In the genomic region with DNA sequence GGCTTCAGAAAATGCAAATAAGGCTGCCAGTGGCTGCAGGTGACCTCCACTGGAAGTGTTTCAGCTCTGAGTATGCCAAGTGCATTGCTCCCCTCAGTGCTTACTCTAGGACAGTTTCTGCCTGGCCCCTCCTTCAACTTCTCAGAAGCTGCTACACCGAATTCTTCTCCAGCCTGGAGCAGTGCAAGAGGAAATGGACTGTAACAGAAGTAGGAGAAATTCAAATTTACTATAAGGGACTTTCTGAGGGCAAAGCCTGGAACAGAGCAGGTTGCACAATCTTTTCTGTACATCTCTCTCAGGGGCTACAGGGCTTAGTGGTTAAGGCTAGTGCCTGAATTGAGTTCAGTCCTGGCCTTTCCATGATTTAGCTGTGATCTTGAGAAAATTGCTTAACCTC, we compare ENCODE assay signal across 34 cellular contexts.
DNase-seq lines count a peak whose midpoint lies in the region; ATAC-seq, FAIRE-seq and TF ChIP-seq lines count a peak whose summit lies in the region.
"Had no signal": no experiment of that assay in that cellular context is flagged by ENCODE, and none has a peak within 500 bp of the region (broad histone marks: within the 10 kb centered on the region; RNA-seq: fewer than 3 reads in every experiment).

No MANE protein-coding gene starts in this region.

- H3K4me2 ChIP-seq in mammary epithelial cell (ENCODE audit: insufficient read depth, low read depth, low read length) (no peak overlapping the region), HepG2 (ENCODE audit: low read depth, low read length) (no peak overlapping the region)
- H3K4me2 ChIP-seq: KMS-11 had no signal

- no peak overlapping the region for H3K4me3 ChIP-seq in mammary epithelial cell (replicated peaks in 1 of 3; ENCODE audit: insufficient read depth in 1 of 3, low read depth in 2 of 3, low read length in 3 of 3)
- H3K4me3 ChIP-seq in breast epithelium: no peak overlapping the region
- no peak overlapping the region for H3K4me3 ChIP-seq in epithelial cell of proximal tubule (ENCODE audit: low read depth, low read length)
- no peak overlapping the region for H3K4me3 ChIP-seq in HepG2 (replicated peaks in 1 of 3; ENCODE audit: insufficient read depth in 1 of 3, low read depth in 2 of 3, low read length in 3 of 3)
- H3K4me3 ChIP-seq: ascending aorta, cardiac muscle cell, colonic mucosa, SJSA1, suprapubic skin had no signal

- TF ChIP-seq EP300 in HepG2 (IDR thresholded peaks at IDR 0.05; ENCODE audit: low read depth in 2 of 2, low read length in 2 of 2) (no peak), HepG2 (CRISPR knock-in tag; IDR thresholded peaks at IDR 0.05; ENCODE audit: borderline replicate concordance) (no peak)

- H3K9me3 ChIP-seq in mammary epithelial cell (replicated peaks; ENCODE audit: insufficient read depth, low read length) (peaks cover 4% of the 10 kb centered on the region), breast epithelium (peaks cover 0 to 4% of the 10 kb centered on the region in 2 donors), HepG2 (ENCODE audit: low read length) (peaks cover 12% of the 10 kb centered on the region)
- H3K9me3 ChIP-seq: ascending aorta, colonic mucosa, SJSA1, suprapubic skin had no signal

- peak overlapping the region; percentile 17 for H2AFZ ChIP-seq in mammary epithelial cell (ENCODE audit: low read depth, low read length)
- no peak overlapping the region for H2AFZ ChIP-seq in HepG2 (ENCODE audit: low read length)

- no peaks in the 10 kb centered on the region for H3K27me3 ChIP-seq in mammary epithelial cell (ENCODE audit: insufficient read depth, low read length)
- no peaks in the 10 kb centered on the region for H3K27me3 ChIP-seq in breast epithelium
- peaks cover 0 to 7% of the 10 kb centered on the region in 2 experiments; a peak in 2 of 5 replicates for H3K27me3 ChIP-seq in HepG2 (ENCODE audit: control insufficient read depth in 1 of 2, insufficient read depth in 2 of 2, low read length in 2 of 2)
- H3K27me3 ChIP-seq: ascending aorta, cardiac muscle cell, colonic mucosa, SJSA1, suprapubic skin had no signal

- DNase-seq in mammary epithelial cell (no peak), breast epithelium (ENCODE audit: low spot score in 2 of 2) (no peak), epithelial cell of proximal tubule (ENCODE audit: low read depth) (peak; percentile 61), HepG2 (ENCODE audit: low spot score) (no peak), middle frontal gyrus (ENCODE audit: extremely low spot score, low spot score) (no peak), superior temporal gyrus (ENCODE audit: extremely low spot score) (no peak)
- DNase-seq: activated CD4-positive, alpha-beta T cell treated with anti-CD3 and anti-CD28 coated beads for 48 hours; activated effector memory CD4-positive, alpha-beta T cell treated with anti-CD3 and anti-CD28 coated beads, Interleukin-2, amount 50 U/mL, for 16 hours; activated naive CD8-positive, alpha-beta T cell treated with anti-CD3 and anti-CD28 coated beads for 36 hours; activated T-cell treated with anti-CD3 and anti-CD28 coated beads for 4 hours; colonic mucosa; DMS79 treated with DMSO at 0.1 percent for 48 hours; effector CD8-positive, alpha-beta T cell; GDM1; HFFc6; islet precursor cell; MM.1S; NCI-H146; NCI-H345; retina; small intestine; stimulated activated naive CD4-positive, alpha-beta T cell; T-cell had no signal

- intact Hi-C loops in mammary epithelial cell (cut with micrococcal nuclease) (no loop called here), breast epithelium (cut with DNase I; ENCODE audit: low total_unique reads) (loop anchor here (10.0 kb wide), 1 partner anchor 141 kb away; no protein-coding TSS in a partner anchor), HepG2 (cut with micrococcal nuclease; ENCODE audit: unreplicated experiment) (no loop called here)

- TF ChIP-seq POLR2A in breast epithelium (IDR thresholded peaks at IDR 0.05) (no peak), HepG2 (IDR thresholded peaks at IDR 0.05; ENCODE audit: insufficient read depth in 1 of 2, low read depth in 2 of 2, low read length in 2 of 2) (no peak)

- dilution Hi-C loops in mammary epithelial cell (cut with HindIII; ENCODE audit: low sequenced_read_pairs): loop anchor here (25.0 kb wide), 1 partner anchor 119 kb away; no protein-coding TSS in a partner anchor

- H3K27ac ChIP-seq in mammary epithelial cell (ENCODE audit: insufficient read depth, low read depth, low read length): no peak overlapping the region
- no peak overlapping the region for H3K27ac ChIP-seq in breast epithelium
- H3K27ac ChIP-seq in HepG2 (ENCODE audit: extremely low read length, insufficient read depth, low read length): no peak overlapping the region
- H3K27ac ChIP-seq: cardiac muscle cell, colonic mucosa, KMS-11, SJSA1, suprapubic skin had no signal

- no peak for TF ChIP-seq CTCF in mammary epithelial cell (conservative IDR thresholded peaks at IDR 0.05 in 1 of 2, IDR thresholded peaks at IDR 0.05 in 1 of 2; ENCODE audit: extremely low read depth in 1 of 2, insufficient read depth in 1 of 2, low read depth in 1 of 2, low read length in 2 of 2)
- no peak for TF ChIP-seq CTCF in breast epithelium (IDR thresholded peaks at IDR 0.05)
- no peak for TF ChIP-seq CTCF in epithelial cell of proximal tubule (conservative IDR thresholded peaks at IDR 0.05; ENCODE audit: low read depth, low read length)
- no peak for TF ChIP-seq CTCF in HepG2 (CRISPR knock-in tag; IDR thresholded peaks at IDR 0.05)

- POLR2A ChIA-PET in HepG2 (lab: Yijun Ruan, JAX): no interaction called here

- no TSS peak for BruUV-seq in mammary epithelial cell (replicated peaks; lab: Mats Ljungman, UMichigan)
- no TSS peak for BruUV-seq in HepG2 (replicated peaks; lab: Mats Ljungman, UMichigan)

- H3K79me2 ChIP-seq in mammary epithelial cell (ENCODE audit: insufficient read depth, low read length) (no peaks in the 10 kb centered on the region), HepG2 (ENCODE audit: insufficient read depth, low read length) (no peaks in the 10 kb centered on the region)

- ATAC-seq in HepG2 (no peak), HG03175 (IDR thresholded peaks at IDR 0.05; ENCODE audit: unreplicated experiment) (no peak), GM21717 (IDR thresholded peaks at IDR 0.05; ENCODE audit: unreplicated experiment) (no peak)
- ATAC-seq: natural killer cell treated with Interleukin-12 subunit alpha and Interleukin-12 subunit beta and Interleukin-15 and Interleukin-18, amount 100 ng/mL, for 72 hours; T-cell had no signal

- H3K9ac ChIP-seq in mammary epithelial cell (ENCODE audit: insufficient read depth, low read length): no peak overlapping the region
- no peak overlapping the region for H3K9ac ChIP-seq in HepG2 (ENCODE audit: insufficient read depth, low read depth, low read length)
- H3K9ac ChIP-seq: KMS-11 had no signal

- no peak for FAIRE-seq in HepG2 (lab: Jason Lieb, UNC)
- FAIRE-seq: A204.1, H1, HTR-8/SVneo, small intestine had no signal

- H3K4me1 ChIP-seq in mammary epithelial cell (ENCODE audit: insufficient read depth, low read length): peaks cover 39% of the 10 kb centered on the region
- H3K4me1 ChIP-seq in breast epithelium: no peaks in the 10 kb centered on the region
- peaks cover 32% of the 10 kb centered on the region for H3K4me1 ChIP-seq in HepG2 (ENCODE audit: insufficient read depth, low read length)
- H3K4me1 ChIP-seq: colonic mucosa had no signal

- CTCF ChIA-PET in mammary epithelial cell (lab: Charles Lee; ENCODE audit: low non-redundant PET): no interaction called here
- CTCF ChIA-PET in HepG2 (lab: Yijun Ruan, JAX; ENCODE audit: low intra/inter-chr PET ratio, low total read pairs): no interaction called here

- H4K20me1 ChIP-seq in mammary epithelial cell (ENCODE audit: insufficient read depth, low read length) (no peaks in the 10 kb centered on the region), HepG2 (ENCODE audit: insufficient read depth, low read length) (no peaks in the 10 kb centered on the region)

- TF ChIP-seq RAD21 in HepG2 (CRISPR knock-in tag; IDR thresholded peaks at IDR 0.05): no peak

- WGBS in mammary epithelial cell (ENCODE audit: low coverage, missing lambda C conversion rate): 17% methylated on average over 1 of the region's 1 CpG
- WGBS in HepG2 (ENCODE audit: low lambda C conversion rate): 0% methylated on average over 1 of the region's 1 CpG

- in situ Hi-C loops in mammary epithelial cell (cut with MboI; ENCODE audit: low sequenced_read_pairs in 2 of 2): no loop called here
- in situ Hi-C loops in HepG2 (cut with HindIII; ENCODE audit: extremely low pct_ligation_motif_present, low pct_unique_long_range_greater_than_20kb): no loop called here

- no peaks in the 10 kb centered on the region for H3K36me3 ChIP-seq in mammary epithelial cell (ENCODE audit: insufficient read depth, low read length)
- no peaks in the 10 kb centered on the region for H3K36me3 ChIP-seq in breast epithelium
- no peaks in the 10 kb centered on the region for H3K36me3 ChIP-seq in HepG2 (replicated peaks in 1 of 2; ENCODE audit: control insufficient read depth in 1 of 2, insufficient read depth in 2 of 2, low read length in 2 of 2)
- H3K36me3 ChIP-seq: ascending aorta, cardiac muscle cell, colonic mucosa, SJSA1, suprapubic skin had no signal

TF ChIP-seq in HepG2, 621 proteins besides CTCF, POLR2A, EP300 and RAD21:
- TF ChIP-seq PHB2 (IDR thresholded peaks at IDR 0.05; ENCODE audit: partially characterized antibody) (no peak), PRPF4 (IDR thresholded peaks at IDR 0.05; ENCODE audit: low read depth, low read length, poor library complexity, severe bottlenecking) (no peak), CEBPG (CRISPR knock-in tag; IDR thresholded peaks at IDR 0.05) (0 out of 2 replicates have a peak, but pooled peaks have one; percentile 21), KMT2A (CRISPR knock-in tag; IDR thresholded peaks at IDR 0.05) (no peak), HNF4A (CRISPR knock-in tag; IDR thresholded peaks at IDR 0.05) (no peak), ZNF841 (CRISPR knock-in tag; IDR thresholded peaks at IDR 0.05; ENCODE audit: borderline replicate concordance) (no peak), CEBPB (IDR thresholded peaks at IDR 0.05; ENCODE audit: borderline replicate concordance, low read depth, low read length) (peak; percentile 57), HOXD1 (CRISPR knock-in tag; IDR thresholded peaks at IDR 0.05) (no peak)
TF ChIP-seq in HepG2: peak in this region for 2.
